Comparison of ENCODE assay signal across 11 cellular contexts in genomic region chr15:43881944-43882343, GRCh38. TPM values are rescaled to one million over a fixed set of nuclear protein-coding genes. Genes with fewer than 3 reads are reported as not detected.
DNase-seq lines count a peak whose midpoint lies in the region; ATAC-seq, FAIRE-seq and TF ChIP-seq lines count a peak whose summit lies in the region.
"Had no signal": no experiment of that assay in that cellular context is flagged by ENCODE, and none has a peak within 500 bp of the region (broad histone marks: within the 10 kb centered on the region; RNA-seq: fewer than 3 reads in every experiment).

No MANE protein-coding gene starts in this region.

- H3K27me3 ChIP-seq in K562 (ENCODE audit: control insufficient read depth in 2 of 2, insufficient read depth in 2 of 2, low read length in 2 of 2): no peaks in the 10 kb centered on the region
- H3K27me3 ChIP-seq: gastroesophageal sphincter had no signal

- H3K27ac Mint-ChIP-seq in activated CD8-positive, alpha-beta T cell treated with anti-CD3 and anti-CD28 coated beads, Interleukin-2, amount 10 ng/mL, durations not matched to agents 7 days and 5 days: no peak overlapping the region
- H3K27ac Mint-ChIP-seq: activated B cell treated with CpG ODN at 0.5 μM for 24 hours had no signal

- H3K9ac ChIP-seq in K562 (ENCODE audit: insufficient read depth in 1 of 2, low read depth in 2 of 2, low read length in 2 of 2): no peak overlapping the region

- CTCF ChIA-PET in K562 (lab: Yijun Ruan, JAX; ENCODE audit: low intra/inter-chr PET ratio): interaction anchor here (1.1 kb wide), 1 partner anchor 183 kb away, joined by 4 read pairs; no protein-coding TSS in a partner anchor
- CTCF ChIA-PET in activated CD8-positive, alpha-beta T cell treated with anti-CD3 and anti-CD28 coated beads, Interleukin-2, amount 10 ng/mL, durations not matched to agents 7 days and 5 days (lab: Charles Lee): interaction anchor here (0.6 to 3.1 kb wide), 6 partner anchors 8 to 184 kb away, joined by 3 to 10 read pairs (median 3); no protein-coding TSS in a partner anchor

- no peaks in the 10 kb centered on the region for H3K9me3 ChIP-seq in K562 (replicated peaks; ENCODE audit: control insufficient read depth, insufficient read depth, low read depth, low read length)
- H3K9me3 ChIP-seq: gastroesophageal sphincter had no signal

- no peaks in the 10 kb centered on the region for H3K79me2 ChIP-seq in K562 (ENCODE audit: control insufficient read depth, insufficient read depth, low read length)

- H3K4me3 ChIP-seq in HFF-Myc (replicated peaks; ENCODE audit: low read depth, low read length) (no peak overlapping the region), K562 (no peak overlapping the region)
- H3K4me3 ChIP-seq: gastroesophageal sphincter had no signal

- TF ChIP-seq POLR2A in K562 (conservative IDR thresholded peaks at IDR 0.05): no peak

- WGBS in K562 (ENCODE audit: insufficient coverage, low coverage, missing lambda C conversion rate): 79% methylated on average over 7 of the region's 7 CpGs

- H3K4me1 Mint-ChIP-seq in activated CD8-positive, alpha-beta T cell treated with anti-CD3 and anti-CD28 coated beads, Interleukin-2, amount 10 ng/mL, durations not matched to agents 7 days and 5 days (ENCODE audit: low read depth): no peaks in the 10 kb centered on the region

- H4K20me1 ChIP-seq in K562 (replicated peaks; ENCODE audit: control insufficient read depth, insufficient read depth, low read length): no peaks in the 10 kb centered on the region; the same call in 1 of the 2 replicates

- no peaks in the 10 kb centered on the region for H3K4me1 ChIP-seq in K562 (replicated peaks in 1 of 2; ENCODE audit: control insufficient read depth in 2 of 2, insufficient read depth in 2 of 2, low read length in 2 of 2)
- H3K4me1 ChIP-seq: gastroesophageal sphincter had no signal

- peaks cover 46% of the 10 kb centered on the region for H3K36me3 ChIP-seq in K562 (ENCODE audit: control insufficient read depth, insufficient read depth, low read length)

- no peak for TF ChIP-seq RAD21 in K562 (CRISPR knock-in tag; conservative IDR thresholded peaks at IDR 0.05 in 1 of 2, IDR thresholded peaks at IDR 0.05 in 1 of 2)

- no peak overlapping the region for H3K4me3 Mint-ChIP-seq in activated CD8-positive, alpha-beta T cell treated with anti-CD3 and anti-CD28 coated beads, Interleukin-2, amount 10 ng/mL, durations not matched to agents 7 days and 5 days
- H3K4me3 Mint-ChIP-seq: activated B cell treated with CpG ODN at 0.5 μM for 24 hours had no signal

- H3K27ac ChIP-seq in K562 (ENCODE audit: extremely low read depth, low read depth, low read length): no peak overlapping the region
- H3K27ac ChIP-seq: gastroesophageal sphincter had no signal

- intact Hi-C loops in K562 (cut with micrococcal nuclease): no loop called here
- intact Hi-C loops in left colon (cut with DNase I, micrococcal nuclease): no loop called here

- H3K9me3 Mint-ChIP-seq in activated CD8-positive, alpha-beta T cell treated with anti-CD3 and anti-CD28 coated beads, Interleukin-2, amount 10 ng/mL, durations not matched to agents 7 days and 5 days (ENCODE audit: insufficient read depth): no peaks in the 10 kb centered on the region
- H3K9me3 Mint-ChIP-seq: activated B cell treated with CpG ODN at 0.5 μM for 24 hours had no signal

- H3K27me3 Mint-ChIP-seq in activated CD8-positive, alpha-beta T cell treated with anti-CD3 and anti-CD28 coated beads, Interleukin-2, amount 10 ng/mL, durations not matched to agents 7 days and 5 days (ENCODE audit: low read depth): no peaks in the 10 kb centered on the region
- H3K27me3 Mint-ChIP-seq: activated B cell treated with CpG ODN at 0.5 μM for 24 hours had no signal

- in situ Hi-C loops in K562 (cut with MboI): no loop called here

- no peaks in the 10 kb centered on the region for H3K9me1 ChIP-seq in K562 (ENCODE audit: control insufficient read depth, insufficient read depth, low read length)

- ATAC-seq in K562 (peak; percentile 81), left colon (peak; percentile 43), HG02884 (IDR thresholded peaks at IDR 0.05; ENCODE audit: unreplicated experiment) (no peak), GM19467 (IDR thresholded peaks at IDR 0.05; ENCODE audit: unreplicated experiment) (no peak)
- no peak for ATAC-seq in activated CD8-positive, alpha-beta T cell treated with anti-CD3 and anti-CD28 coated beads, Interleukin-2, amount 10 ng/mL, durations not matched to agents 7 days and 5 days
- ATAC-seq: gastroesophageal sphincter had no signal

- peak; percentile 10 for DNase-seq in COLO668 (lab: John Stamatoyannopoulos, UW; ENCODE audit: unreplicated experiment)
- DNase-seq in HFF-Myc (ENCODE audit: extremely low read depth, low read depth): no peak
- peak in 3 of 4 experiments; percentile 34 to 55 (median 41) for DNase-seq in K562 (ENCODE audit: extremely low read depth in 1 of 4, low spot score in 3 of 4)
- DNase-seq in left colon: peak in 1 of 2 donors; percentile 8
- DNase-seq in activated CD8-positive, alpha-beta T cell treated with anti-CD3 and anti-CD28 coated beads, Interleukin-2, amount 10 ng/mL, durations not matched to agents 7 days and 5 days: no peak
- no peak for DNase-seq in SKM-1 (lab: John Stamatoyannopoulos, UW; ENCODE audit: unreplicated experiment)
- DNase-seq: activated B cell treated with CpG ODN at 0.5 μM for 24 hours, NCI-H2171 treated with DMSO at 0.1 percent for 48 hours had no signal

- no peak overlapping the region for H2AFZ ChIP-seq in K562 (ENCODE audit: low read depth, low read length)

- H3K4me2 ChIP-seq in K562 (ENCODE audit: insufficient read depth, low read length): no peak overlapping the region

- TF ChIP-seq CTCF in HFF-Myc (IDR thresholded peaks at IDR 0.05; ENCODE audit: low read depth, low read length, missing control alignments) (peak; percentile 65), K562 (IDR thresholded peaks at IDR 0.05 in 2 of 3, conservative IDR thresholded peaks at IDR 0.05 in 1 of 3; ENCODE audit: insufficient read depth in 2 of 3, low read depth in 1 of 3, low read length in 3 of 3) (peak; percentile 62 to 71 (median 69))

- POLR2A ChIA-PET in K562 (lab: Yijun Ruan, JAX): interaction anchor here (0.7 to 2.0 kb wide), 3 partner anchors 9 to 21 kb away, joined by 3 to 8 read pairs (median 4); no protein-coding TSS in a partner anchor
- POLR2A ChIA-PET in activated CD8-positive, alpha-beta T cell treated with anti-CD3 and anti-CD28 coated beads, Interleukin-2, amount 10 ng/mL, durations not matched to agents 7 days and 5 days (lab: Charles Lee): no interaction called here

- TF ChIP-seq EP300 in K562 (IDR thresholded peaks at IDR 0.05; ENCODE audit: low read length): no peak

- FAIRE-seq in K562 (lab: Jason Lieb, UNC): peak; percentile 49

- BruUV-seq in K562 (replicated peaks; lab: Mats Ljungman, UMichigan): no TSS peak

- H3K36me3 Mint-ChIP-seq in activated CD8-positive, alpha-beta T cell treated with anti-CD3 and anti-CD28 coated beads, Interleukin-2, amount 10 ng/mL, durations not matched to agents 7 days and 5 days (ENCODE audit: low read depth): peaks cover 55% of the 10 kb centered on the region

TF ChIP-seq in K562, 482 proteins besides CTCF, POLR2A, EP300 and RAD21 (continues in another document):
- no peak for TF ChIP-seq ZNF444 (CRISPR knock-in tag; IDR thresholded peaks at IDR 0.05)

RNA-seq across cellular contexts. Expression of gene WDR76, which starts 55.1 kb away (rescaled TPM):
- total RNA-seq in K562 (2011; cell fraction: chromatin; rRNA removed; ENCODE audit: low replicate concordance): 23.0 and 47.6 TPM in 2 replicates
- total RNA-seq in K562 (2011; cell fraction: nucleolus; rRNA removed): 10.8 and 12.1 TPM in 2 replicates
- 15.4 and 20.5 TPM in 2 replicates for total RNA-seq in K562 (2011; cell fraction: nucleoplasm; rRNA removed)
- 37.6 and 40.4 TPM in 2 replicates for total RNA-seq in K562 (2014; rRNA removed)
- total RNA-seq in K562 (2014; rRNA removed; fragmentation: Illumina TruSeq; extraction: Trizol): 69.5 and 85.1 TPM in 2 replicates
- total RNA-seq in K562 (2015; rRNA removed; fragmentation: Illumina TruSeq; extraction: Trizol): 58.4 and 62.5 TPM in 2 replicates
- 43.7 and 46.3 TPM in 2 replicates for total RNA-seq in K562 (2021)
- polyA plus RNA-seq in K562 (2011; rRNA removed): 22.8 and 31.8 TPM in 2 replicates
- 8.5 and 12.3 TPM in 2 replicates for polyA plus RNA-seq in K562 (2011; cell fraction: cytosol; rRNA removed)
- 9.7 and 10.2 TPM in 2 replicates for polyA plus RNA-seq in K562 (2011; cell fraction: nucleus; rRNA removed)
- 28.3 and 31.8 TPM in 2 replicates for polyA plus RNA-seq in K562 (2012)
- 47.7 and 58.6 TPM in 2 replicates for polyA plus RNA-seq in K562 (2014; fragmentation: Illumina TruSeq; extraction: Trizol)
- polyA plus RNA-seq in K562 (2014; fragmentation: Nextera tagmentation; extraction: Ambion mirVana): 10 to 100 TPM in 1 of 2 experiments, 1 to 10 TPM in 1; 9.8 to 22.8 TPM
- polyA plus RNA-seq in K562 (2014; rRNA removed): 37.1 and 44.4 TPM in 2 replicates
- polyA minus RNA-seq in K562 (2011; rRNA and poly(A)+ RNA removed): 40.4 and 43.0 TPM in 2 replicates
- polyA minus RNA-seq in K562 (2011; cell fraction: cytosol; rRNA and poly(A)+ RNA removed): 16.2 and 21.7 TPM in 2 replicates
- polyA minus RNA-seq in K562 (2011; cell fraction: nucleus; rRNA and poly(A)+ RNA removed): 7.1 and 11.0 TPM in 2 replicates
- 1 to 10 TPM; 3.2 to 3.9 TPM for total RNA-seq in left colon
- total RNA-seq in activated CD8-positive, alpha-beta T cell treated with anti-CD3 and anti-CD28 coated beads, Interleukin-2, amount 10 ng/mL, durations not matched to agents 7 days and 5 days: 10 to 100 TPM; 87.0 to 88.7 TPM

RNA-seq across cellular contexts. Expression of gene MFAP1, which starts 57.5 kb away (rescaled TPM):
- 14.8 and 40.8 TPM in 2 replicates for total RNA-seq in K562 (2011; cell fraction: chromatin; rRNA removed; ENCODE audit: low replicate concordance)
- 11.4 and 14.7 TPM in 2 replicates for total RNA-seq in K562 (2011; cell fraction: nucleolus; rRNA removed)
- 17.6 and 18.2 TPM in 2 replicates for total RNA-seq in K562 (2011; cell fraction: nucleoplasm; rRNA removed)
- total RNA-seq in K562 (2014; rRNA removed) (35.9 and 44.6 TPM in 2 replicates), K562 (2014; rRNA removed; fragmentation: Illumina TruSeq; extraction: Trizol) (64.1 and 72.5 TPM in 2 replicates), K562 (2015; rRNA removed; fragmentation: Illumina TruSeq; extraction: Trizol) (57.1 and 59.8 TPM in 2 replicates), K562 (2021) (34.3 and 37.1 TPM in 2 replicates), left colon (10 to 100 TPM; 16.4 to 20.0 TPM)
- polyA plus RNA-seq in K562 (2011; rRNA removed) (25.1 and 37.4 TPM in 2 replicates), K562 (2014; fragmentation: Illumina TruSeq; extraction: Trizol) (57.8 and 62.8 TPM in 2 replicates), K562 (2014; fragmentation: Nextera tagmentation; extraction: Ambion mirVana) (10 to 100 TPM; 34.9 to 64.0 TPM), K562 (2014; rRNA removed) (38.9 and 48.2 TPM in 2 replicates)
- 15.0 and 21.6 TPM in 2 replicates for polyA plus RNA-seq in K562 (2011; cell fraction: cytosol; rRNA removed)
- 10.3 and 13.6 TPM in 2 replicates for polyA plus RNA-seq in K562 (2011; cell fraction: nucleus; rRNA removed)
- 29.5 and 44.8 TPM in 2 replicates for polyA plus RNA-seq in K562 (2012)
- 58.4 and 65.1 TPM in 2 replicates for polyA minus RNA-seq in K562 (2011; rRNA and poly(A)+ RNA removed)
- 11.1 and 18.8 TPM in 2 replicates for polyA minus RNA-seq in K562 (2011; cell fraction: cytosol; rRNA and poly(A)+ RNA removed)
- 5.8 and 14.3 TPM in 2 replicates for polyA minus RNA-seq in K562 (2011; cell fraction: nucleus; rRNA and poly(A)+ RNA removed)
- 10 to 100 TPM; 35.8 to 40.1 TPM for total RNA-seq in activated CD8-positive, alpha-beta T cell treated with anti-CD3 and anti-CD28 coated beads, Interleukin-2, amount 10 ng/mL, durations not matched to agents 7 days and 5 days

Comparison
In these comparisons a context has a peak if more than half of its experiments do, and no peak if none do; other contexts are left out.
1. DNase-seq: peak in COLO668 (single experiment) and K562 (3 of 4); none in HFF-Myc (single experiment), activated CD8-positive, alpha-beta T cell treated with anti-CD3 and anti-CD28 coated beads, Interleukin-2, amount 10 ng/mL, durations not matched to agents 7 days and 5 days (single experiment) and SKM-1 (single experiment).
2. ATAC-seq: peak in K562 (single experiment) and left colon (single experiment); none in activated CD8-positive, alpha-beta T cell treated with anti-CD3 and anti-CD28 coated beads, Interleukin-2, amount 10 ng/mL, durations not matched to agents 7 days and 5 days (single experiment), HG02884 (single experiment) and GM19467 (single experiment).